2 cellular contexts compared by ENCODE assay signal in the genomic region with DNA sequence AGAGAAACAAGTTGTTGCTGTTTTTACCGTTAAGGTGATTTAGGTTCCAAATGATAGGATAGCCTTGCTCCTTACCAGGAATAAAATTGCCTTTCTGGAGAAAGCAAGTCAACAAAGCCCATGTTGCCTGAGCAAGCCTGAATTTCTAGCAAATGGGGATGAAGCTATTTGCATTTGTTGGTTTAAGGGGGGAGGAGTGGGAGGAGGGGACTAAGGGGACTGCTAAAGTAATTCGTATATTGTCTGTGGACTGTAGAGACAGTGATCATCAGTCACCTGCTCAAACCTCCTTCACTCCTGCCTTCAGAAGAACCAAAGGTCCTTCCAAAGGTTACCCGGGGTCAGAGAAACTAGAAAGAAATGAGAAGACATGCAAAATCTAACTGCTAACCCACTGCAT.
TF ChIP-seq lines count a peak whose summit lies in the region.

No MANE protein-coding gene starts in this region.

TF ChIP-seq in HEK293, 187 proteins besides CTCF, POLR2A, EP300 and RAD21 (continued from another document):
- TF ChIP-seq, protein P1, sequence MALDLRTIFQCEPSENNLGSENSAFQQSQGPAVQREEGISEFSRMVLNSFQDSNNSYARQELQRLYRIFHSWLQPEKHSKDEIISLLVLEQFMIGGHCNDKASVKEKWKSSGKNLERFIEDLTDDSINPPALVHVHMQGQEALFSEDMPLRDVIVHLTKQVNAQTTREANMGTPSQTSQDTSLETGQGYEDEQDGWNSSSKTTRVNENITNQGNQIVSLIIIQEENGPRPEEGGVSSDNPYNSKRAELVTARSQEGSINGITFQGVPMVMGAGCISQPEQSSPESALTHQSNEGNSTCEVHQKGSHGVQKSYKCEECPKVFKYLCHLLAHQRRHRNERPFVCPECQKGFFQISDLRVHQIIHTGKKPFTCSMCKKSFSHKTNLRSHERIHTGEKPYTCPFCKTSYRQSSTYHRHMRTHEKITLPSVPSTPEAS (tag by site-specific recombination; IDR thresholded peaks at IDR 0.05): no peak
- no peak for TF ChIP-seq ZNF335 (tag by site-specific recombination; conservative IDR thresholded peaks at IDR 0.05)

TF ChIP-seq in K562, 482 proteins besides CTCF, POLR2A, EP300 and RAD21 (continued from another document):
- TF ChIP-seq, protein P2, sequence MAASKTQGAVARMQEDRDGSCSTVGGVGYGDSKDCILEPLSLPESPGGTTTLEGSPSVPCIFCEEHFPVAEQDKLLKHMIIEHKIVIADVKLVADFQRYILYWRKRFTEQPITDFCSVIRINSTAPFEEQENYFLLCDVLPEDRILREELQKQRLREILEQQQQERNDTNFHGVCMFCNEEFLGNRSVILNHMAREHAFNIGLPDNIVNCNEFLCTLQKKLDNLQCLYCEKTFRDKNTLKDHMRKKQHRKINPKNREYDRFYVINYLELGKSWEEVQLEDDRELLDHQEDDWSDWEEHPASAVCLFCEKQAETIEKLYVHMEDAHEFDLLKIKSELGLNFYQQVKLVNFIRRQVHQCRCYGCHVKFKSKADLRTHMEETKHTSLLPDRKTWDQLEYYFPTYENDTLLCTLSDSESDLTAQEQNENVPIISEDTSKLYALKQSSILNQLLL (CRISPR knock-in tag; IDR thresholded peaks at IDR 0.05; ENCODE audit: borderline replicate concordance): no peak
- no peak for TF ChIP-seq ZNF431 (CRISPR knock-in tag; IDR thresholded peaks at IDR 0.05)
- no peak for TF ChIP-seq JUND (IDR thresholded peaks at IDR 0.05; ENCODE audit: borderline replicate concordance, low read depth, low read length)
- TF ChIP-seq JUND (tag; IDR thresholded peaks at IDR 0.05; ENCODE audit: borderline replicate concordance, low read depth, low read length): no peak
- TF ChIP-seq ZNF561 (CRISPR knock-in tag; conservative IDR thresholded peaks at IDR 0.05): no peak
- TF ChIP-seq, protein P3, sequence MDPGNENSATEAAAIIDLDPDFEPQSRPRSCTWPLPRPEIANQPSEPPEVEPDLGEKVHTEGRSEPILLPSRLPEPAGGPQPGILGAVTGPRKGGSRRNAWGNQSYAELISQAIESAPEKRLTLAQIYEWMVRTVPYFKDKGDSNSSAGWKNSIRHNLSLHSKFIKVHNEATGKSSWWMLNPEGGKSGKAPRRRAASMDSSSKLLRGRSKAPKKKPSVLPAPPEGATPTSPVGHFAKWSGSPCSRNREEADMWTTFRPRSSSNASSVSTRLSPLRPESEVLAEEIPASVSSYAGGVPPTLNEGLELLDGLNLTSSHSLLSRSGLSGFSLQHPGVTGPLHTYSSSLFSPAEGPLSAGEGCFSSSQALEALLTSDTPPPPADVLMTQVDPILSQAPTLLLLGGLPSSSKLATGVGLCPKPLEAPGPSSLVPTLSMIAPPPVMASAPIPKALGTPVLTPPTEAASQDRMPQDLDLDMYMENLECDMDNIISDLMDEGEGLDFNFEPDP (CRISPR knock-in tag; IDR thresholded peaks at IDR 0.05): no peak
- no peak for TF ChIP-seq FOSL1 (tag; conservative IDR thresholded peaks at IDR 0.05)
- no peak for TF ChIP-seq SOX6 (IDR thresholded peaks at IDR 0.05)
- TF ChIP-seq NR2F6 (CRISPR knock-in tag; IDR thresholded peaks at IDR 0.05): no peak
- TF ChIP-seq SRSF3 (IDR thresholded peaks at IDR 0.05; ENCODE audit: insufficient read depth, low read length): no peak
